ENCODE assay signal across 8 cellular contexts in genomic region chr1:235073331-235073967, GRCh38. TPM values are rescaled to one million over a fixed set of nuclear protein-coding genes. Genes with fewer than 3 reads are reported as not detected.
A peak's percentile ranks its signal among the peaks of the same experiment; 100 is the strongest.
DNase-seq lines count a peak whose midpoint lies in the region; ATAC-seq and TF ChIP-seq lines count a peak whose summit lies in the region.

No MANE protein-coding gene starts in this region.

- H3K27me3 ChIP-seq in Panc1 (ENCODE audit: control insufficient read depth, insufficient read depth, low read length) (no peaks in the 10 kb centered on the region), parathyroid adenoma (ENCODE audit: control insufficient read depth, insufficient read depth, low read length) (no peaks in the 10 kb centered on the region), Karpas-422 (ENCODE audit: low read length) (no peaks in the 10 kb centered on the region)

- H3K4me2 ChIP-seq in parathyroid adenoma (ENCODE audit: low read length) (no peak overlapping the region), Karpas-422 (ENCODE audit: low read depth, low read length, poor library complexity, severe bottlenecking) (no peak overlapping the region)

- in situ Hi-C loops in Panc1 (cut with HindIII; ENCODE audit: low pct_unique_long_range_greater_than_20kb, low sequenced_read_pairs) = loop anchor here (10.0 kb wide), 2 partner anchors 119 to 329 kb away; no protein-coding TSS in a partner anchor

- H3K9me2 ChIP-seq in Karpas-422 (replicated peaks; ENCODE audit: insufficient read depth, low read length) = no peaks in the 10 kb centered on the region

- H3K9ac ChIP-seq in parathyroid adenoma = no peak overlapping the region
- H3K9ac ChIP-seq in Karpas-422 (ENCODE audit: low read length) = no peak overlapping the region

- no peaks in the 10 kb centered on the region for H3K36me3 ChIP-seq in Panc1 (ENCODE audit: control insufficient read depth, insufficient read depth, low read length)
- H3K36me3 ChIP-seq in parathyroid adenoma (ENCODE audit: control insufficient read depth, insufficient read depth, low read length) = no peaks in the 10 kb centered on the region
- no peaks in the 10 kb centered on the region for H3K36me3 ChIP-seq in Karpas-422 (ENCODE audit: insufficient read depth, low read length)

- TF ChIP-seq CTCF in C4-2B (conservative IDR thresholded peaks at IDR 0.05) (no peak), Panc1 (IDR thresholded peaks at IDR 0.05) (no peak), parathyroid adenoma (IDR thresholded peaks at IDR 0.05) (no peak)

- H2AFZ ChIP-seq in parathyroid adenoma (no peak overlapping the region), Karpas-422 (ENCODE audit: low read length) (no peak overlapping the region)

- H3K4me3 ChIP-seq in Panc1 (ENCODE audit: low read depth in 2 of 2, low read length in 2 of 2) = no peak overlapping the region
- H3K4me3 ChIP-seq in parathyroid adenoma (ENCODE audit: low read depth, low read length) = no peak overlapping the region
- no peak overlapping the region for H3K4me3 ChIP-seq in Karpas-422 (ENCODE audit: low read length)

- DNase-seq in Panc1 (ENCODE audit: low read depth, low spot score) (no peak), fibroblast of gingiva (ENCODE audit: low read depth) (peak; percentile 90), Karpas-422 (no peak), NCI-H2081 (lab: John Stamatoyannopoulos, UW) (no peak)
- no peak for DNase-seq in stimulated activated CD4-positive, alpha-beta T cell treated with anti-CD3 and anti-CD28 coated beads, Interleukin-4, amount 100 ng/mL, for 24 hours

- BruUV-seq in Panc1 (replicated peaks; lab: Mats Ljungman, UMichigan) = TSS peak; percentile 58

- intact Hi-C loops in Panc1 (cut with micrococcal nuclease; ENCODE audit: unreplicated experiment) = loop anchor here (10.0 kb wide), 1 partner anchor 199 kb away; no protein-coding TSS in a partner anchor

- ATAC-seq in Panc1 (peak; percentile 52), HG03432 (IDR thresholded peaks at IDR 0.05; ENCODE audit: unreplicated experiment) (no peak)

- peaks cover 74% of the 10 kb centered on the region for H3K4me1 ChIP-seq in Panc1 (ENCODE audit: control insufficient read depth, insufficient read depth, low read length)
- H3K4me1 ChIP-seq in parathyroid adenoma = no peaks in the 10 kb centered on the region
- peaks cover 18% of the 10 kb centered on the region for H3K4me1 ChIP-seq in Karpas-422 (ENCODE audit: low read length)

- POLR2A ChIA-PET in Panc1 (lab: Charles Lee) = interaction anchor here (0.6 to 2.7 kb wide), 8 partner anchors 40 to 577 kb away, joined by 3 to 10 read pairs (median 4); no protein-coding TSS in a partner anchor

- CTCF ChIA-PET in Panc1 (lab: Charles Lee) = no interaction called here

- H3K79me2 ChIP-seq in parathyroid adenoma = no peaks in the 10 kb centered on the region
- no peaks in the 10 kb centered on the region for H3K79me2 ChIP-seq in Karpas-422 (ENCODE audit: low read length)

- no peaks in the 10 kb centered on the region for H4K20me1 ChIP-seq in Karpas-422 (ENCODE audit: insufficient read depth, low read depth, low read length)

- H3K27ac ChIP-seq in C4-2B = peak overlapping the region; percentile 90
- H3K27ac ChIP-seq in Panc1 (ENCODE audit: low read length) = peak overlapping the region; percentile 100
- peak overlapping the region; percentile 85 for H3K27ac ChIP-seq in parathyroid adenoma
- H3K27ac ChIP-seq in Karpas-422 (ENCODE audit: low read length) = no peak overlapping the region

- H3K9me3 ChIP-seq in Panc1 (ENCODE audit: control insufficient read depth, insufficient read depth, low read depth, low read length) (no peaks in the 10 kb centered on the region), parathyroid adenoma (ENCODE audit: control insufficient read depth, low read length) (no peaks in the 10 kb centered on the region), Karpas-422 (ENCODE audit: low read length) (no peaks in the 10 kb centered on the region)

RNA-seq across cellular contexts. Expression of gene TOMM20, which starts 55.2 kb away (rescaled TPM):
- total RNA-seq in Panc1 (2021; ENCODE audit: unreplicated experiment) = 101 TPM
- polyA plus RNA-seq in Panc1 (2012; ENCODE audit: insufficient read length) = 73.5 TPM
- 60.0 and 113 TPM in 2 replicates for total RNA-seq in Karpas-422 (2014; rRNA removed; shearing (Covaris generic); ENCODE audit: low replicate concordance)
